23 cellular contexts compared by ENCODE assay signal in genomic region chr19:48090281-48090802, GRCh38. TPM values are rescaled to one million over a fixed set of nuclear protein-coding genes. Genes with fewer than 3 reads are reported as not detected.
DNase-seq lines count a peak whose midpoint lies in the region; ATAC-seq, FAIRE-seq and TF ChIP-seq lines count a peak whose summit lies in the region.
"Had no signal": no experiment of that assay in that cellular context is flagged by ENCODE, and none has a peak within 500 bp of the region (broad histone marks: within the 10 kb centered on the region; RNA-seq: fewer than 3 reads in every experiment).

No MANE protein-coding gene starts in this region.

- no peak for DNase-seq in A549 (ENCODE audit: low read depth in 1 of 2, low spot score in 1 of 2)
- peak; percentile 51 for DNase-seq in NCI-H748 (lab: John Stamatoyannopoulos, UW; ENCODE audit: unreplicated experiment)
- peak; percentile 36 for DNase-seq in fibroblast of villous mesenchyme (ENCODE audit: low read depth)
- DNase-seq in amniotic stem cell (lab: John Stamatoyannopoulos, UW): no peak
- no peak for DNase-seq in central memory CD4-positive, alpha-beta T cell
- no peak for DNase-seq in NCI-H2107 treated with DMSO at 0.1 percent for 48 hours (lab: John Stamatoyannopoulos, UW; ENCODE audit: unreplicated experiment)
- no peak for DNase-seq in NK-92 treated with Interleukin-12 subunit alpha and Interleukin-12 subunit beta, amount 100 ng/mL, for 24 hours (lab: John Stamatoyannopoulos, UW)
- DNase-seq: activated CD4-positive, CD25-positive, alpha-beta regulatory T cell treated with anti-CD3 and anti-CD28 coated beads, Interleukin-2, amount 50 U/mL, for 72 hours; activated naive CD4-positive, alpha-beta T cell treated with anti-CD3 and anti-CD28 coated beads, Interleukin-2, amount 10 ng/mL, durations not matched to agents 7 days and 5 days; endodermal cell; naive thymus-derived CD4-positive, alpha-beta T cell; NCI-H1092; NCI-H2227 treated with DMSO at 0.1 percent for 48 hours; PC-3; T-cell had no signal

- TF ChIP-seq CTCF in A549 (IDR thresholded peaks at IDR 0.05): no peak
- no peak for TF ChIP-seq CTCF in HEK293 (tag by site-specific recombination; IDR thresholded peaks at IDR 0.05)
- no peak for TF ChIP-seq CTCF in fibroblast of villous mesenchyme (IDR thresholded peaks at IDR 0.05; ENCODE audit: insufficient read depth, low read depth, low read length)

- ATAC-seq in A549: no peak
- ATAC-seq: naive thymus-derived CD4-positive, alpha-beta T cell; PC-3; T-cell had no signal

- 26% methylated on average over 5 of the region's 5 CpGs for WGBS in A549 (ENCODE audit: missing lambda C conversion rate)

- TF ChIP-seq POLR2A in A549 (IDR thresholded peaks at IDR 0.05; ENCODE audit: low read length): no peak

- TF ChIP-seq EP300 in A549 (IDR thresholded peaks at IDR 0.05): no peak

- TF ChIP-seq RAD21 in A549 (conservative IDR thresholded peaks at IDR 0.05 in 1 of 2, IDR thresholded peaks at IDR 0.05 in 1 of 2): no peak

- H3K4me3 ChIP-seq in A549: no peak overlapping the region
- H3K4me3 ChIP-seq in HEK293 (ENCODE audit: low read depth, low read length): no peak overlapping the region
- H3K4me3 ChIP-seq in fibroblast of villous mesenchyme (ENCODE audit: low read depth, low read length): no peak overlapping the region
- H3K4me3 ChIP-seq: breast epithelium, suprapubic skin had no signal

- peaks cover 5% of the 10 kb centered on the region; the same call in 1 of the 3 replicates for H3K4me1 ChIP-seq in A549
- H3K4me1 ChIP-seq in HEK293 (ENCODE audit: control insufficient read depth, insufficient read depth, low read length): no peaks in the 10 kb centered on the region
- H3K4me1 ChIP-seq: breast epithelium, suprapubic skin had no signal

- FAIRE-seq in A549 (lab: Jason Lieb, UNC): no peak
- FAIRE-seq: frontal cortex, GM18507, HTR-8/SVneo had no signal

- peaks cover 37% of the 10 kb centered on the region for H3K9me3 ChIP-seq in A549
- no peaks in the 10 kb centered on the region for H3K9me3 ChIP-seq in HEK293 (ENCODE audit: control insufficient read depth, insufficient read depth, low read depth, low read length)
- H3K9me3 ChIP-seq: suprapubic skin had no signal

- H3K27ac ChIP-seq in A549 (no peak overlapping the region), HEK293 (ENCODE audit: extremely low read depth, low read depth, low read length) (no peak overlapping the region)
- H3K27ac ChIP-seq: breast epithelium, suprapubic skin had no signal

- POLR2A ChIA-PET in A549 (lab: Yijun Ruan, JAX): no interaction called here
- POLR2A ChIA-PET in HEK293 (lab: Yijun Ruan, JAX): no interaction called here

- no peaks in the 10 kb centered on the region for H3K36me3 ChIP-seq in HEK293 (ENCODE audit: control insufficient read depth in 2 of 2, insufficient read depth in 1 of 2, low read length in 2 of 2)
- H3K36me3 ChIP-seq: breast epithelium had no signal

- no peak overlapping the region for H3K4me2 ChIP-seq in A549

- CTCF ChIA-PET in A549 (lab: Yijun Ruan, JAX): interaction anchor here (0.7 to 1.7 kb wide), 7 partner anchors 13 to 170 kb away, joined by 3 to 9 read pairs (median 3); no protein-coding TSS in a partner anchor
- CTCF ChIA-PET in HEK293 (lab: Yijun Ruan, JAX): interaction anchor here (0.6 to 2.7 kb wide), 4 partner anchors 12 to 201 kb away, joined by 3 to 17 read pairs (median 4); no protein-coding TSS in a partner anchor

TF ChIP-seq in A549, 52 proteins besides CTCF, POLR2A, EP300 and RAD21:
- TF ChIP-seq RFX5 (IDR thresholded peaks at IDR 0.05) (no peak), JUN (IDR thresholded peaks at IDR 0.05) (no peak), RARB (CRISPR knock-in tag; IDR thresholded peaks at IDR 0.05) (no peak), CHD2 (IDR thresholded peaks at IDR 0.05; ENCODE audit: low read length, partially characterized antibody) (no peak), CBX8 (IDR thresholded peaks at IDR 0.05) (no peak), USF2 (IDR thresholded peaks at IDR 0.05) (peak; percentile 52)

TF ChIP-seq in HEK293, 187 proteins besides CTCF, POLR2A, EP300 and RAD21:
- TF ChIP-seq ZNF174 (tag by site-specific recombination; IDR thresholded peaks at IDR 0.05): no peak
- TF ChIP-seq TRIM28 (IDR thresholded peaks at IDR 0.05; ENCODE audit: borderline replicate concordance, low read length): peak; percentile 71; the same call in 1 of the 2 replicates

RNA-seq across cellular contexts. Expression of gene PLA2G4C, which starts 20.3 kb away (rescaled TPM):
- polyA plus RNA-seq in A549 (2011; rRNA removed) (2.1 and 2.8 TPM in 2 replicates), A549 (2017; fragmentation: RNase III; extraction: RNeasy Plus Mini Kit Qiagen cat#74134 plus additional on column Dnase treatment) (1.4 to 3.7 TPM (median 2.6 TPM) in 3 replicates)
- 1.2 and 1.4 TPM in 2 replicates for polyA plus RNA-seq in A549 (2012; cell fraction: cytosol; rRNA removed)
- 5.8 and 10.7 TPM in 2 replicates for polyA plus RNA-seq in A549 (2012; cell fraction: nucleus; rRNA removed)
- 2.7 and 3.2 TPM in 2 replicates for polyA minus RNA-seq in A549 (2011; rRNA and poly(A)+ RNA removed)
- total RNA-seq in fibroblast of villous mesenchyme: 6.8 and 22.5 TPM in 2 replicates

RNA-seq across cellular contexts. Expression of gene CABP5, which starts 46.5 kb away (rescaled TPM):
- not detected in 2 replicates for polyA plus RNA-seq in A549 (2011; rRNA removed)
- not detected in 2 replicates for polyA plus RNA-seq in A549 (2012; cell fraction: cytosol; rRNA removed)
- not detected in 2 replicates for polyA plus RNA-seq in A549 (2012; cell fraction: nucleus; rRNA removed)
- not detected in 3 replicates for polyA plus RNA-seq in A549 (2017; fragmentation: RNase III; extraction: RNeasy Plus Mini Kit Qiagen cat#74134 plus additional on column Dnase treatment)
- polyA minus RNA-seq in A549 (2011; rRNA and poly(A)+ RNA removed): not detected in 2 replicates
- total RNA-seq in fibroblast of villous mesenchyme: not detected in 2 replicates
- total RNA-seq: breast epithelium, endodermal cell, frontal cortex, liver, PC-3, pulmonary artery endothelial cell, suprapubic skin, T-cell had no signal
- polyA plus RNA-seq: liver; naive thymus-derived CD4-positive, alpha-beta T cell had no signal

Comparison
In these comparisons a context has a peak if more than half of its experiments do, and no peak if none do; other contexts are left out.
1. DNase-seq: peak in NCI-H748 (single experiment) and fibroblast of villous mesenchyme (single experiment); none in A549 (0 of 2), amniotic stem cell (single experiment), central memory CD4-positive, alpha-beta T cell (single experiment), NCI-H2107 treated with DMSO at 0.1 percent for 48 hours (single experiment) and NK-92 treated with Interleukin-12 subunit alpha and Interleukin-12 subunit beta, amount 100 ng/mL, for 24 hours (single experiment).